8 cellular contexts compared by ENCODE assay signal in the genomic region with DNA sequence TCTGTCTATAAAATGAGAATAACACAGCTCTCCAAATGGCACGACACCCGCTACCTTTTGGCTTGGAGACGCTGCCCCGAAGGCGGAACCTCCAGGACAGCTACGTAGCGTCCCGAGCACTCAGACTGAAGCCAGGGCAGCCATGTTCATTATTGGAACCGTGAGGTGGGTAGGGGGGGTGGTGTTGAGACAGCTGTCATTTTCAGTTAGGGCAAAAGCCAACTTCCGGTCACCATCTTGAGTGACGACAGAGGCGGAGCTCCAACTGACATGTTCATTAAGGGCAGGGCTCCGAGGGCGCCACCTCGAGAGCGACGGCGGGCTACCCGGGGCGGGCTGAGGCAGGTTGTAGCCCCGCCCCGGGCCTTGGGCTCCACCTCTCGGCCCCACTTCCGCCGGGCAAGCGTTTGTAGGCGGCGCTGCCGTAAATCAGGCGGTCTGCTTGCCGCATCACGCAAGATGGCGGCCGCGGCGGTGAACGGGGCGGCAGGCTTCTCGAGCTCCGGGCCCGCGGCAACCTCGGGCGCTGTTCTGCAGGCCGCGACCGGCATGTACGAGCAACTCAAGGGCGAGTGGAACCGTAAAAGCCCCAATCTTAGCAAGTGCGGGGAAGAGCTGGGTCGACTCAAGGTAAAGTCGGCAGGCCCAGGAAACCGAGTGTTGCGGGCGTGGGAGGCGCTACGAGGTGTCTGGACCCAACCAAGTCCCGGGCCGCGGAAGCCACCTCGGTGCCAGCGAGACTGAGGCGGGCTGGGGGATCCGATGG. TPM values are rescaled to one million over a fixed set of nuclear protein-coding genes. Genes with fewer than 3 reads are reported as not detected.
DNase-seq lines count a peak whose midpoint lies in the region; ATAC-seq and TF ChIP-seq lines count a peak whose summit lies in the region.

A gene (plus strand): TSS at position 240 of the 766 bp plus-strand sequence. CDS start 31 bp downstream, at position 271.

- H3K36me3 ChIP-seq in heart right ventricle (peaks cover 0 to 35% (median 9%) of the 10 kb centered on the region in 9 donors), upper lobe of left lung (peaks cover 0 to 32% (median 23%) of the 10 kb centered on the region in 4 donors)

- intact Hi-C loops in T-helper 1 cell treated with Interleukin-12 subunit alpha and Interleukin-12 subunit beta and Interleukin-4 antibody, amounts not matched to agents 30 ng/mL and 1 ng/mL, for 36 hours (cut with micrococcal nuclease): loop anchor here (1.0 to 10.0 kb wide), 14 partner anchors 12 to 1060 kb away; a partner anchor contains a TSS
- intact Hi-C loops in heart right ventricle (cut with DNase I): loop anchor here in 8 of 10 donors (1.0 to 5.0 kb wide), 4 partner anchors 37 to 39 kb away; a partner anchor contains a TSS
- intact Hi-C loops in posterior cingulate gyrus (cut with DNase I): loop anchor here (1.0 kb wide), 1 partner anchor 38 kb away; no protein-coding TSS in a partner anchor

- in situ Hi-C loops in GM13976 (cut with MboI; ENCODE audit: low sequenced_read_pairs, unreplicated experiment): no loop called here

- DNase-seq in GM13976 (ENCODE audit: low spot score) (peak; percentile 99), NCI-H146 treated with DMSO at 0.1 percent for 48 hours (lab: John Stamatoyannopoulos, UW; ENCODE audit: unreplicated experiment) (peak; percentile 99), amniotic epithelial cell (ENCODE audit: low read depth) (peak; percentile 98), heart right ventricle (peak; percentile 99), posterior cingulate gyrus (peak; percentile 99 to 100 (median 100)), upper lobe of left lung (peak; percentile 99 to 100)

- peak within 1 kb of the TSS; percentile 53 to 90 (median 80) for H3K4me3 ChIP-seq in heart right ventricle
- peak within 1 kb of the TSS; percentile 74 to 97 (median 84) for H3K4me3 ChIP-seq in upper lobe of left lung

- peak within 1 kb of the TSS; percentile 82 to 95 (median 88) for H3K27ac ChIP-seq in heart right ventricle
- H3K27ac ChIP-seq in upper lobe of left lung: peak within 1 kb of the TSS; percentile 87 to 96 (median 92)

- H3K4me1 ChIP-seq in heart right ventricle (peaks cover 11 to 35% (median 23%) of the 10 kb centered on the region in 9 donors), upper lobe of left lung (peaks cover 21 to 32% (median 22%) of the 10 kb centered on the region in 4 donors)

- TF ChIP-seq POLR2A in upper lobe of left lung (IDR thresholded peaks at IDR 0.05): peak; percentile 44 to 98 (median 89)

- H3K27me3 ChIP-seq in heart right ventricle (peaks cover 0 to 2% (median 0%) of the 10 kb centered on the region in 7 donors), upper lobe of left lung (no peaks in the 10 kb centered on the region)

- ATAC-seq in HG02870 (IDR thresholded peaks at IDR 0.05; ENCODE audit: unreplicated experiment): peak; percentile 94
- ATAC-seq in heart right ventricle: peak; percentile 98 to 99 (median 98)
- peak; percentile 99 for ATAC-seq in upper lobe of left lung (ENCODE audit: low FRiP score in 2 of 2)

- peak; percentile 9 for TF ChIP-seq CTCF in GM13976 (IDR thresholded peaks at IDR 0.05; ENCODE audit: borderline replicate concordance, control extremely low read depth, extremely low read depth, insufficient read depth, missing control alignments)
- peak in 7 of 9 donors; percentile 7 to 57 (median 39) for TF ChIP-seq CTCF in heart right ventricle (IDR thresholded peaks at IDR 0.05)
- TF ChIP-seq CTCF in upper lobe of left lung (IDR thresholded peaks at IDR 0.05): peak in 2 of 6 experiments; percentile 21 to 44

- H3K9me3 ChIP-seq in heart right ventricle (no peaks in the 10 kb centered on the region), upper lobe of left lung (no peaks in the 10 kb centered on the region)

- TF ChIP-seq EP300 in upper lobe of left lung (IDR thresholded peaks at IDR 0.05): peak in 1 of 4 donors; percentile 55

- WGBS in heart right ventricle, 2 donors: 0 to 1% methylated on average over 65 of the region's 65 CpGs
- 1 to 2% methylated on average over 25 to 63 of the region's 65 CpGs for WGBS in upper lobe of left lung, 2 donors

RNA-seq across cellular contexts. Expression of the gene that starts here (rescaled TPM):
- 208 and 214 TPM in 2 replicates for total RNA-seq in T-helper 1 cell treated with Interleukin-12 subunit alpha and Interleukin-12 subunit beta and Interleukin-4 antibody, amounts not matched to agents 30 ng/mL and 1 ng/mL, for 36 hours
- total RNA-seq in heart right ventricle (100 to 1,000 TPM; 234 to 426 (median 302) TPM), upper lobe of left lung (100 to 1,000 TPM in 4 of 6 donors, 10 to 100 TPM in 2; 66.0 to 213 (median 121) TPM)
- polyA plus RNA-seq in heart right ventricle: 100 to 1,000 TPM; 113 to 513 TPM

Comparison
In these comparisons a context has a peak if more than half of its experiments do, and no peak if none do; other contexts are left out.
1. Peak in every context shown above with its lines: DNase-seq, ATAC-seq, H3K4me3 ChIP-seq and H3K27ac ChIP-seq.